ENCODE assay signal across 10 cellular contexts in the genomic region with DNA sequence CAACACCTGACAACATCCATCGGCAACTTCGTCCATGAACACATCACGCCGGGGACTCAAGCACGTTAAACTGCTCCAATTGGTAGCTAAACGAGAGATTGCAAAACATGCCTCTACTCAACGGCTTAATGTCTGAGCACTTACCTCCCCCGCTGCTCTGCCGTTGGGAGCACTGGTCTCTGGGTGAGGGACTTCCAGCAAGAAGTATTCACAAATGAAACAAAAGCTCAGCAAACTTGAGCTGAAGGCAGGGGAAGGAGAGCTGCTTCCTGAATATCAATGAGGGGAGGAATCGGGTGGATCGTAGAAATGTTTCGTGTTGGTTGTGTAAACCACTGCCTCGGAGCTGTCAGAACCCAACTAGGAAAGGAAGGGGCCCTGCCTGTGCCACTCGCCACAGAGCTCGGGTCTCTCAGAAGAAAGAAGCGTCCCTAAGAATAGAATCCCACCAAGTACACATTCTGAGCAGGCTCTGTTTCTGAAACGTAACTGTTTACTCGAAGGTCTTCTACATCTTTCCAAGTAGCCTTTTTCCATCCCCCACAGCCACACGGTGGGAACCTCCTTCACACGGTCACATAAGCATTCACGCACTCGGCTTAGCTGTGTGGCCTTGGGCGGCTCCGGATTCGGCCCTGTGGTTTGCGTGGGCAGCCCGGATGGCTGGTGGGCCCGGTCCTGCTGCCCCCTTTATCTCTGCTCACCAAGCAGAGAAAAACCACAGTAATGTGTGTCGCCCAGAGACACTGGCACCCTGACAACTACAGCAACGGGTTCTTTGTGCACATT. TPM values are rescaled to one million over a fixed set of nuclear protein-coding genes. Genes with fewer than 3 reads are reported as not detected.
DNase-seq lines count a peak whose midpoint lies in the region; ATAC-seq, FAIRE-seq and TF ChIP-seq lines count a peak whose summit lies in the region.
"Had no signal": no experiment of that assay in that cellular context is flagged by ENCODE, and none has a peak within 500 bp of the region (broad histone marks: within the 10 kb centered on the region; RNA-seq: fewer than 3 reads in every experiment).

A gene (minus strand): TSS at position 216 of the 789 bp plus-strand sequence. CDS start 524 bp downstream, outside the sequence.

- H3K27me3 Mint-ChIP-seq in brain (no peaks in the 10 kb centered on the region), neural progenitor cell (ENCODE audit: insufficient read depth, low read depth) (peaks cover 14% of the 10 kb centered on the region)

- FAIRE-seq in GM12891 (lab: Jason Lieb, UNC), result peak; percentile 78
- FAIRE-seq: keratinocyte had no signal

- intact Hi-C loops in uterus (cut with DNase I; ENCODE audit: low total_unique reads), result no loop called here

- H3K4me3 Mint-ChIP-seq in brain (peak within 1 kb of the TSS in 2 of 5 experiments; percentile 42 to 48), neural progenitor cell (no peak within 1 kb of the TSS)

- no peaks in the 10 kb centered on the region for H4K20me1 ChIP-seq in OCI-LY1 (ENCODE audit: insufficient read depth, low read length)
- no peaks in the 10 kb centered on the region for H4K20me1 ChIP-seq in neural progenitor cell (ENCODE audit: low read depth)

- H3K36me3 Mint-ChIP-seq in brain, result peaks cover 2% of the 10 kb centered on the region
- no peaks in the 10 kb centered on the region for H3K36me3 Mint-ChIP-seq in neural progenitor cell

- no peak for TF ChIP-seq POLR2A in GM12891 (IDR thresholded peaks at IDR 0.05; ENCODE audit: low read depth, low read length)
- no peak for TF ChIP-seq POLR2A in uterus (IDR thresholded peaks at IDR 0.05)

- H3K36me3 ChIP-seq in OCI-LY1 (ENCODE audit: insufficient read depth, low read length), result no peaks in the 10 kb centered on the region; the same call in 1 of the 2 replicates
- H3K36me3 ChIP-seq in neural progenitor cell, result no peaks in the 10 kb centered on the region
- H3K36me3 ChIP-seq in uterus, result no peaks in the 10 kb centered on the region

- H2AFZ ChIP-seq in OCI-LY1 (ENCODE audit: low read length), result no peak within 1 kb of the TSS
- peak within 1 kb of the TSS; percentile 68 for H2AFZ ChIP-seq in neural progenitor cell (replicated peaks)
- H2AFZ ChIP-seq: PC-9 had no signal

- no peaks in the 10 kb centered on the region for H3F3A ChIP-seq in OCI-LY1 (ENCODE audit: insufficient read depth, low read length)
- H3F3A ChIP-seq in neural progenitor cell (ENCODE audit: low read depth), result no peaks in the 10 kb centered on the region

- ATAC-seq in HG03432 (IDR thresholded peaks at IDR 0.05; ENCODE audit: unreplicated experiment) (no peak), HG02840 (IDR thresholded peaks at IDR 0.05; ENCODE audit: low FRiP score, unreplicated experiment) (no peak), HG02759 (IDR thresholded peaks at IDR 0.05; ENCODE audit: unreplicated experiment) (no peak)

- H3K4me1 ChIP-seq in OCI-LY1 (ENCODE audit: insufficient read depth, low read length, severe bottlenecking), result peaks cover 7% of the 10 kb centered on the region
- no peaks in the 10 kb centered on the region for H3K4me1 ChIP-seq in neural progenitor cell
- H3K4me1 ChIP-seq in uterus, result no peaks in the 10 kb centered on the region

- H3K9me3 ChIP-seq in OCI-LY1 (ENCODE audit: low read length) (peaks cover 11% of the 10 kb centered on the region; the same call in 1 of the 2 replicates), neural progenitor cell (ENCODE audit: low read depth) (no peaks in the 10 kb centered on the region), uterus (no peaks in the 10 kb centered on the region)

- no peak within 1 kb of the TSS for H3K9ac ChIP-seq in OCI-LY1 (ENCODE audit: low read length)
- no peak within 1 kb of the TSS for H3K9ac ChIP-seq in neural progenitor cell

- H3K4me2 ChIP-seq in OCI-LY1 (ENCODE audit: low read length), result 0 out of 2 replicates have a peak within 1 kb of the TSS, but pooled peaks have one; percentile 38
- peak within 1 kb of the TSS; percentile 37 for H3K4me2 ChIP-seq in neural progenitor cell
- H3K4me2 ChIP-seq: PC-9 had no signal

- no peak within 1 kb of the TSS for H3K27ac ChIP-seq in OCI-LY1 (ENCODE audit: low read depth, low read length, poor library complexity, severe bottlenecking)
- no peak within 1 kb of the TSS for H3K27ac ChIP-seq in neural progenitor cell
- H3K27ac ChIP-seq in uterus, result no peak within 1 kb of the TSS
- H3K27ac ChIP-seq: PC-9 had no signal

- H3K27me3 ChIP-seq in OCI-LY1 (ENCODE audit: insufficient read depth, low read length) (peaks cover 9% of the 10 kb centered on the region; the same call in 1 of the 2 replicates), neural progenitor cell (no peaks in the 10 kb centered on the region), uterus (peaks cover 0 to 4% of the 10 kb centered on the region in 2 donors)

- H3K4me1 Mint-ChIP-seq in brain, result peaks cover 11% of the 10 kb centered on the region
- peaks cover 20% of the 10 kb centered on the region for H3K4me1 Mint-ChIP-seq in neural progenitor cell

- H3K79me2 ChIP-seq in OCI-LY1 (ENCODE audit: insufficient read depth, low read length), result no peaks in the 10 kb centered on the region
- no peaks in the 10 kb centered on the region for H3K79me2 ChIP-seq in neural progenitor cell (ENCODE audit: low read depth)

- no peak for TF ChIP-seq CTCF in OCI-LY1 (IDR thresholded peaks at IDR 0.05; ENCODE audit: low read length)
- TF ChIP-seq CTCF in brain (conservative IDR thresholded peaks at IDR 0.05), result no peak
- TF ChIP-seq CTCF in neural progenitor cell (IDR thresholded peaks at IDR 0.05), result no peak
- TF ChIP-seq CTCF in uterus (IDR thresholded peaks at IDR 0.05), result no peak

- peak within 1 kb of the TSS in 1 of 5 experiments; percentile 53 for H3K27ac Mint-ChIP-seq in brain
- peak within 1 kb of the TSS; percentile 47 for H3K27ac Mint-ChIP-seq in neural progenitor cell

- DNase-seq in GM12891 (ENCODE audit: insufficient read length, low spot score) (no peak), neural progenitor cell (ENCODE audit: low spot score) (no peak), uterus (no peak)
- DNase-seq: PC-9 had no signal

- H3K9me2 ChIP-seq in OCI-LY1 (ENCODE audit: low read depth, low read length), result no peaks in the 10 kb centered on the region

- H3K4me3 ChIP-seq in OCI-LY1 (ENCODE audit: low read depth, low read length, poor library complexity, severe bottlenecking), result no peak within 1 kb of the TSS
- no peak within 1 kb of the TSS for H3K4me3 ChIP-seq in neural progenitor cell
- H3K4me3 ChIP-seq in uterus, result no peak within 1 kb of the TSS
- H3K4me3 ChIP-seq: PC-9 had no signal

- H3K9me3 Mint-ChIP-seq in brain (peaks cover 0 to 21% (median 15%) of the 10 kb centered on the region in 5 experiments), neural progenitor cell (peaks cover 16% of the 10 kb centered on the region)

TF ChIP-seq in GM12891, 5 proteins besides CTCF, POLR2A, EP300 and RAD21:
- TF ChIP-seq TAF1 (IDR thresholded peaks at IDR 0.05; ENCODE audit: low read depth, low read length) (no peak), SPI1 (IDR thresholded peaks at IDR 0.05; ENCODE audit: low read depth, low read length) (no peak), POU2F2 (IDR thresholded peaks at IDR 0.05; ENCODE audit: low read depth, low read length) (no peak), PAX5 (IDR thresholded peaks at IDR 0.05; ENCODE audit: insufficient read depth, low read length, severe bottlenecking) (no peak), POLR2AphosphoS5 (IDR thresholded peaks at IDR 0.05; ENCODE audit: low read depth, low read length) (no peak)

RNA-seq across cellular contexts. Expression of the gene that starts here (rescaled TPM):
- 0.80 TPM for polyA plus RNA-seq in GM12891 (2012; ENCODE audit: low read depth, missing spikeins)
- 83.5 TPM for polyA plus RNA-seq in brain (ENCODE audit: insufficient read depth, low read depth, low replicate concordance)
- total RNA-seq in neural progenitor cell (ENCODE audit: low replicate concordance) (not detected in 2 replicates), uterus (1 to 10 TPM in 1 of 4 donors, under 1 TPM in 2, not detected in 1; 0.29 to 1.9 (median 0.40) TPM)
- total RNA-seq: PC-9 had no signal
- polyA plus RNA-seq: keratinocyte had no signal
